Comparison of ENCODE assay signal across 37 cellular contexts in the genomic region with DNA sequence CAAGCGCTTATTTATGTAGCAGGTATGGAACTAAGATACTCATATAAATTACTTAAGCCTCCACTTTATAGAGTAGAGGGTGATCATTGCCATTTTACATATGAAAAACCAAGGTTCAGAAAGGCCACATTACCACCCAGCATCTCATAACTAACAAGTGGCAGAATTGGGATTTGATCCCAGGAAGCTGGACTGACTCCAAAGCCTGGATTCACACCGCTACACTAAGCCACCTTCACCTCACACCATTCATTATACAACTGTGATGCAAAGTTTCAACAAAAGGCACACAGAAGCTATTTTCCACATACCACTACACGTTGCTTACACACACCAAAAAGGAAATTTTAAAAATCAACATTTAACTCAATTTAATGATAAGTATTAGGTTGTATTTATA.
"Had no signal": no experiment of that assay in that cellular context is flagged by ENCODE, and none has a peak within 500 bp of the region (broad histone marks: within the 10 kb centered on the region; RNA-seq: fewer than 3 reads in every experiment).

No MANE protein-coding gene starts in this region.

- FAIRE-seq: astrocyte, colon, TTC549 had no signal

- H3K4me1 Mint-ChIP-seq: activated B cell treated with CpG ODN at 0.5 μM for 24 hours; activated CD4-positive, alpha-beta T cell treated with anti-CD3 and anti-CD28 coated beads, Interleukin-2, amount 10 ng/mL, durations not matched to agents 24 days and 14 days; activated naive CD8-positive, alpha-beta T cell treated with anti-CD3 and anti-CD28 coated beads for 36 hours; activated T-helper 17 cell treated with anti-CD3 and anti-CD28 coated beads, Interleukin-2, amount 50 U/mL, for 72 hours had no signal

- DNase-seq: activated B cell treated with CpG ODN at 0.5 μM for 24 hours; activated CD4-positive, alpha-beta memory T cell treated with anti-CD3 and anti-CD28 coated beads for 36 hours; activated CD4-positive, alpha-beta T cell treated with anti-CD3 and anti-CD28 coated beads for 4 hours; activated CD4-positive, alpha-beta T cell treated with anti-CD3 and anti-CD28 coated beads, Interleukin-2, amount 10 ng/mL, durations not matched to agents 24 days and 14 days; activated CD4-positive, alpha-beta T cell treated with anti-CD3 and anti-CD28 coated beads, Interleukin-2, amount 50 U/mL, for 1 hour; activated CD4-positive, alpha-beta T cell treated with anti-CD3 and anti-CD28 coated beads, Interleukin-2, amount 50 U/mL, for 4 hours; activated CD4-positive, CD25-positive, alpha-beta regulatory T cell treated with anti-CD3 and anti-CD28 coated beads, Interleukin-2, amount 50 U/mL, for 72 hours; activated CD8-positive, alpha-beta memory T cell treated with anti-CD3 and anti-CD28 coated beads, Interleukin-2, amount 50 U/mL, for 4 hours; activated CD8-positive, alpha-beta T cell treated with anti-CD3 and anti-CD28 coated beads for 36 hours; activated effector memory CD4-positive, alpha-beta T cell treated with anti-CD3 and anti-CD28 coated beads, Interleukin-2, amount 50 U/mL, for 16 hours; activated gamma-delta T cell treated with Interleukin-2 at 50 U/mL for 16 hours; activated naive CD4-positive, alpha-beta T cell; activated naive CD4-positive, alpha-beta T cell treated with anti-CD3 and anti-CD28 coated beads for 36 hours; activated naive CD4-positive, alpha-beta T cell treated with anti-CD3 and anti-CD28 coated beads, Interleukin-2, amount 50 U/mL, for 16 hours; activated naive CD8-positive, alpha-beta T cell treated with anti-CD3 and anti-CD28 coated beads for 36 hours; activated T-cell treated with anti-CD3 and anti-CD28 coated beads for 4 hours; activated T-cell treated with anti-CD3 and anti-CD28 coated beads, Interleukin-2, amount 50 U/mL, for 1 hour; activated T-cell treated with anti-CD3 and anti-CD28 coated beads, Interleukin-2, amount 50 U/mL, for 4 hours; activated T-cell treated with anti-CD3 and anti-CD28 coated beads, Interleukin-2, amount 50 U/mL, for 72 hours; amniotic stem cell; aorta; body of pancreas; brain microvascular endothelial cell; central memory CD4-positive, alpha-beta T cell; T-helper 2 cell; T-helper 9 cell had no signal

- H3K27me3 Mint-ChIP-seq: activated B cell treated with CpG ODN at 0.5 μM for 24 hours; activated naive CD8-positive, alpha-beta T cell treated with anti-CD3 and anti-CD28 coated beads for 36 hours had no signal

- H3K4me3 Mint-ChIP-seq: activated B cell treated with CpG ODN at 0.5 μM for 24 hours; activated CD4-positive, alpha-beta memory T cell treated with anti-CD3 and anti-CD28 coated beads for 36 hours; activated CD4-positive, alpha-beta T cell treated with anti-CD3 and anti-CD28 coated beads, Interleukin-2, amount 10 ng/mL, durations not matched to agents 24 days and 14 days; activated CD8-positive, alpha-beta T cell treated with anti-CD3 and anti-CD28 coated beads for 36 hours; activated naive CD4-positive, alpha-beta T cell treated with anti-CD3 and anti-CD28 coated beads for 36 hours; activated naive CD8-positive, alpha-beta T cell treated with anti-CD3 and anti-CD28 coated beads for 36 hours; activated T-cell treated with anti-CD3 and anti-CD28 coated beads, Interleukin-2, amount 50 U/mL, for 4 hours; activated T-cell treated with anti-CD3 and anti-CD28 coated beads, Interleukin-2, amount 50 U/mL, for 72 hours; activated T-helper 1 cell treated with anti-CD3 and anti-CD28 coated beads, Interleukin-12 subunit alpha, Interleukin-12 subunit beta, Interleukin-2, Interleukin-4 antibody, amounts not matched to agents 30 ng/mL and 10 ng/mL and 1 ng/mL, durations not matched to agents 14 hours and 24 hours and 36 hours; activated T-helper 17 cell treated with anti-CD3 and anti-CD28 coated beads, Interleukin-2, amount 50 U/mL, for 72 hours; T-helper 1 cell treated with Interleukin-12 subunit alpha and Interleukin-12 subunit beta and Interleukin-4 antibody, amounts not matched to agents 30 μg/mL and 1 μg/mL, for 36 hours; T-helper 2 cell treated with Interferon-gamma antibody and Interleukin-4, amounts not matched to agents 5 μg/mL and 100 μg/mL, for 36 hours had no signal

- H3K9me3 ChIP-seq: adrenal gland, body of pancreas, breast epithelium had no signal

- H3K4me3 ChIP-seq: adrenal gland, body of pancreas, breast epithelium had no signal

- H3K9me3 Mint-ChIP-seq: activated B cell treated with CpG ODN at 0.5 μM for 24 hours; activated CD4-positive, alpha-beta memory T cell treated with anti-CD3 and anti-CD28 coated beads for 36 hours; activated CD4-positive, alpha-beta T cell treated with anti-CD3 and anti-CD28 coated beads, Interleukin-2, amount 10 ng/mL, durations not matched to agents 24 days and 14 days; activated CD8-positive, alpha-beta T cell treated with anti-CD3 and anti-CD28 coated beads for 36 hours; activated naive CD4-positive, alpha-beta T cell treated with anti-CD3 and anti-CD28 coated beads for 36 hours; activated naive CD4-positive, alpha-beta T cell treated with anti-CD3 and anti-CD28 coated beads, Interleukin-2, amount 50 U/mL, for 72 hours; activated naive CD8-positive, alpha-beta T cell treated with anti-CD3 and anti-CD28 coated beads for 36 hours; activated T-cell treated with anti-CD3 and anti-CD28 coated beads, Interleukin-2, amount 50 U/mL, for 4 hours; activated T-cell treated with anti-CD3 and anti-CD28 coated beads, Interleukin-2, amount 50 U/mL, for 72 hours; activated T-helper 1 cell treated with anti-CD3 and anti-CD28 coated beads, Interleukin-12 subunit alpha, Interleukin-12 subunit beta, Interleukin-2, Interleukin-4 antibody, amounts not matched to agents 30 ng/mL and 10 ng/mL and 1 ng/mL, durations not matched to agents 14 hours and 24 hours and 36 hours; activated T-helper 17 cell treated with anti-CD3 and anti-CD28 coated beads, Interleukin-2, amount 50 U/mL, for 72 hours; T-helper 1 cell treated with Interleukin-12 subunit alpha and Interleukin-12 subunit beta and Interleukin-4 antibody, amounts not matched to agents 30 μg/mL and 1 μg/mL, for 36 hours; T-helper 2 cell treated with Interferon-gamma antibody and Interleukin-4, amounts not matched to agents 5 μg/mL and 100 μg/mL, for 36 hours had no signal

- H3K27me3 ChIP-seq: adrenal gland, body of pancreas, breast epithelium had no signal

- H3K27ac ChIP-seq: adrenal gland, body of pancreas, brain microvascular endothelial cell, breast epithelium, VCaP had no signal

- H3K4me1 ChIP-seq: adrenal gland, body of pancreas, breast epithelium had no signal

- H3K27ac Mint-ChIP-seq: activated B cell treated with CpG ODN at 0.5 μM for 24 hours; activated CD4-positive, alpha-beta memory T cell treated with anti-CD3 and anti-CD28 coated beads for 36 hours; activated CD4-positive, alpha-beta T cell treated with anti-CD3 and anti-CD28 coated beads, Interleukin-2, amount 10 ng/mL, durations not matched to agents 24 days and 14 days; activated CD8-positive, alpha-beta T cell treated with anti-CD3 and anti-CD28 coated beads for 36 hours; activated naive CD4-positive, alpha-beta T cell treated with anti-CD3 and anti-CD28 coated beads for 36 hours; activated naive CD8-positive, alpha-beta T cell treated with anti-CD3 and anti-CD28 coated beads for 36 hours; activated T-cell treated with anti-CD3 and anti-CD28 coated beads, Interleukin-2, amount 50 U/mL, for 72 hours; activated T-helper 1 cell treated with anti-CD3 and anti-CD28 coated beads, Interleukin-12 subunit alpha, Interleukin-12 subunit beta, Interleukin-2, Interleukin-4 antibody, amounts not matched to agents 30 ng/mL and 10 ng/mL and 1 ng/mL, durations not matched to agents 14 hours and 24 hours and 36 hours; activated T-helper 17 cell treated with anti-CD3 and anti-CD28 coated beads, Interleukin-2, amount 50 U/mL, for 72 hours; T-helper 1 cell treated with Interleukin-12 subunit alpha and Interleukin-12 subunit beta and Interleukin-4 antibody, amounts not matched to agents 30 μg/mL and 1 μg/mL, for 36 hours; T-helper 2 cell treated with Interferon-gamma antibody and Interleukin-4, amounts not matched to agents 5 μg/mL and 100 μg/mL, for 36 hours had no signal

- H3K36me3 ChIP-seq: adrenal gland, brain microvascular endothelial cell, breast epithelium had no signal

- H3K36me3 Mint-ChIP-seq: activated CD4-positive, alpha-beta memory T cell treated with anti-CD3 and anti-CD28 coated beads for 36 hours; activated naive CD4-positive, alpha-beta T cell treated with anti-CD3 and anti-CD28 coated beads, Interleukin-2, amount 50 U/mL, for 72 hours; activated naive CD8-positive, alpha-beta T cell treated with anti-CD3 and anti-CD28 coated beads for 36 hours had no signal
